Comparison of ENCODE assay signal across 8 cellular contexts in genomic region chr1:64966158-64966963, GRCh38. TPM values are rescaled to one million over a fixed set of nuclear protein-coding genes. Genes with fewer than 3 reads are reported as not detected.
DNase-seq lines count a peak whose midpoint lies in the region; ATAC-seq and TF ChIP-seq lines count a peak whose summit lies in the region.

TSS of gene JAK1 (minus strand) at chr1:64966549. CDS start at chr1:64886264, 80,285 bp downstream.

- H3K4me1 ChIP-seq in BLaER1 (peaks cover 65% of the 10 kb centered on the region), liver (ENCODE audit: control insufficient read depth in 4 of 4, insufficient read depth in 4 of 4, low read length in 3 of 4) (peaks cover 5 to 23% (median 12%) of the 10 kb centered on the region in 4 donors)

- H3K27me3 ChIP-seq in BLaER1 (no peaks in the 10 kb centered on the region), liver (ENCODE audit: control insufficient read depth in 4 of 4, insufficient read depth in 4 of 4, low read length in 3 of 4) (no peaks in the 10 kb centered on the region)

- peaks cover 48% of the 10 kb centered on the region for H4K20me1 ChIP-seq in BLaER1

- H3K9ac ChIP-seq in BLaER1 (peak within 1 kb of the TSS; percentile 95), liver (ENCODE audit: low read depth in 1 of 2, low read length in 2 of 2) (peak within 1 kb of the TSS; percentile 89 to 94)

- H3K36me3 ChIP-seq in BLaER1 = no peaks in the 10 kb centered on the region
- H3K36me3 ChIP-seq in liver (ENCODE audit: control insufficient read depth in 4 of 4, insufficient read depth in 3 of 4, low read depth in 1 of 4, low read length in 3 of 4) = no peaks in the 10 kb centered on the region

- H3K4me3 ChIP-seq in BLaER1 (peak within 1 kb of the TSS; percentile 98), liver (ENCODE audit: low read depth in 1 of 3, low read length in 3 of 3) (peak within 1 kb of the TSS; percentile 80 to 92 (median 85))

- ATAC-seq in HG03432 (IDR thresholded peaks at IDR 0.05; ENCODE audit: unreplicated experiment) = peak; percentile 83

- H3K4me2 ChIP-seq in BLaER1 = peak within 1 kb of the TSS; percentile 95

- H3K27ac ChIP-seq in BLaER1 = peak within 1 kb of the TSS; percentile 96
- peak within 1 kb of the TSS; percentile 91 to 92 for H3K27ac ChIP-seq in liver (ENCODE audit: low read depth in 1 of 2, low read length in 2 of 2)

- H3K9me3 ChIP-seq in BLaER1 (no peaks in the 10 kb centered on the region), liver (ENCODE audit: control insufficient read depth in 4 of 4, low read length in 3 of 4) (no peaks in the 10 kb centered on the region)

- under 1% methylated on average over 100 of the region's 100 CpGs for WGBS in liver

- TF ChIP-seq CTCF in liver (IDR thresholded peaks at IDR 0.05; ENCODE audit: low read depth, low read length, missing input control) = no peak

- peak; percentile 30 to 47 for TF ChIP-seq RAD21 in liver (IDR thresholded peaks at IDR 0.05)

- DNase-seq in GM19238 (ENCODE audit: insufficient read length, low spot score) (peak; percentile 94), NCI-H510A treated with DMSO at 0.1 percent for 48 hours (lab: John Stamatoyannopoulos, UW) (peak; percentile 90), dermis blood vessel endothelial cell (peak; percentile 86)
- DNase-seq in activated CD4-positive, alpha-beta T cell treated with anti-CD3 and anti-CD28 coated beads, Interleukin-2, amount 50 U/mL, for 24 hours (ENCODE audit: low read depth in 1 of 2, low spot score in 1 of 2) = peak; percentile 68 to 83
- peak; percentile 91 for DNase-seq in stimulated activated CD4-positive, alpha-beta T cell treated with anti-CD3 and anti-CD28 coated beads, Interleukin-4, amount 100 ng/mL, for 1 hour

TF ChIP-seq in liver, 16 proteins besides CTCF, POLR2A, EP300 and RAD21:
- TF ChIP-seq YY1 (IDR thresholded peaks at IDR 0.05) = peak; percentile 25
- TF ChIP-seq SP1 (IDR thresholded peaks at IDR 0.05) = peak; percentile 23
- TF ChIP-seq RXRA (IDR thresholded peaks at IDR 0.05) = no peak
- no peak for TF ChIP-seq NR2F2 (IDR thresholded peaks at IDR 0.05)
- TF ChIP-seq ZBTB33 (IDR thresholded peaks at IDR 0.05) = no peak
- TF ChIP-seq FOXA2 (IDR thresholded peaks at IDR 0.05) = no peak
- TF ChIP-seq HNF4G (IDR thresholded peaks at IDR 0.05) = no peak
- no peak for TF ChIP-seq EGR1 (IDR thresholded peaks at IDR 0.05; ENCODE audit: low read depth in 2 of 2)
- TF ChIP-seq GABPA (IDR thresholded peaks at IDR 0.05 in 1 of 2, conservative IDR thresholded peaks at IDR 0.05 in 1 of 2) = peak in 1 of 2 donors; percentile 33
- TF ChIP-seq, protein P1, sequence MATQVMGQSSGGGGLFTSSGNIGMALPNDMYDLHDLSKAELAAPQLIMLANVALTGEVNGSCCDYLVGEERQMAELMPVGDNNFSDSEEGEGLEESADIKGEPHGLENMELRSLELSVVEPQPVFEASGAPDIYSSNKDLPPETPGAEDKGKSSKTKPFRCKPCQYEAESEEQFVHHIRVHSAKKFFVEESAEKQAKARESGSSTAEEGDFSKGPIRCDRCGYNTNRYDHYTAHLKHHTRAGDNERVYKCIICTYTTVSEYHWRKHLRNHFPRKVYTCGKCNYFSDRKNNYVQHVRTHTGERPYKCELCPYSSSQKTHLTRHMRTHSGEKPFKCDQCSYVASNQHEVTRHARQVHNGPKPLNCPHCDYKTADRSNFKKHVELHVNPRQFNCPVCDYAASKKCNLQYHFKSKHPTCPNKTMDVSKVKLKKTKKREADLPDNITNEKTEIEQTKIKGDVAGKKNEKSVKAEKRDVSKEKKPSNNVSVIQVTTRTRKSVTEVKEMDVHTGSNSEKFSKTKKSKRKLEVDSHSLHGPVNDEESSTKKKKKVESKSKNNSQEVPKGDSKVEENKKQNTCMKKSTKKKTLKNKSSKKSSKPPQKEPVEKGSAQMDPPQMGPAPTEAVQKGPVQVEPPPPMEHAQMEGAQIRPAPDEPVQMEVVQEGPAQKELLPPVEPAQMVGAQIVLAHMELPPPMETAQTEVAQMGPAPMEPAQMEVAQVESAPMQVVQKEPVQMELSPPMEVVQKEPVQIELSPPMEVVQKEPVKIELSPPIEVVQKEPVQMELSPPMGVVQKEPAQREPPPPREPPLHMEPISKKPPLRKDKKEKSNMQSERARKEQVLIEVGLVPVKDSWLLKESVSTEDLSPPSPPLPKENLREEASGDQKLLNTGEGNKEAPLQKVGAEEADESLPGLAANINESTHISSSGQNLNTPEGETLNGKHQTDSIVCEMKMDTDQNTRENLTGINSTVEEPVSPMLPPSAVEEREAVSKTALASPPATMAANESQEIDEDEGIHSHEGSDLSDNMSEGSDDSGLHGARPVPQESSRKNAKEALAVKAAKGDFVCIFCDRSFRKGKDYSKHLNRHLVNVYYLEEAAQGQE (IDR thresholded peaks at IDR 0.05) = peak; percentile 30
- TF ChIP-seq JUND (IDR thresholded peaks at IDR 0.05) = no peak
- TF ChIP-seq ATF3 (IDR thresholded peaks at IDR 0.05) = no peak
- no peak for TF ChIP-seq MAX (IDR thresholded peaks at IDR 0.05)
- no peak for TF ChIP-seq HNF4A (conservative IDR thresholded peaks at IDR 0.05)

RNA-seq across cellular contexts. Expression of gene JAK1, which starts in this region (rescaled TPM):
- total RNA-seq in dermis blood vessel endothelial cell (254 and 314 TPM in 2 replicates), liver (10 to 100 TPM; 43.3 to 68.6 TPM)
- polyA plus RNA-seq in liver = 10 to 100 TPM; 24.1 to 25.6 TPM

Comparison
In these comparisons a context has a peak if more than half of its experiments do, and no peak if none do; other contexts are left out.
1. Peak in every context shown above with its lines: DNase-seq, ATAC-seq, H3K4me3 ChIP-seq and H3K27ac ChIP-seq.